1 cellular context compared by ENCODE assay signal in genomic region chr4:6574747-6575502, GRCh38.
TF ChIP-seq lines count a peak whose summit lies in the region.

MAN2B2 (plus strand) TSS chr4:6575189; CDS start chr4:6575211, 22 bp downstream.

TF ChIP-seq in HCT116, 20 proteins besides CTCF, POLR2A, EP300 and RAD21 (continued from another document):
- TF ChIP-seq SRF (IDR thresholded peaks at IDR 0.05; ENCODE audit: low read depth) = no peak
- TF ChIP-seq, protein P1, sequence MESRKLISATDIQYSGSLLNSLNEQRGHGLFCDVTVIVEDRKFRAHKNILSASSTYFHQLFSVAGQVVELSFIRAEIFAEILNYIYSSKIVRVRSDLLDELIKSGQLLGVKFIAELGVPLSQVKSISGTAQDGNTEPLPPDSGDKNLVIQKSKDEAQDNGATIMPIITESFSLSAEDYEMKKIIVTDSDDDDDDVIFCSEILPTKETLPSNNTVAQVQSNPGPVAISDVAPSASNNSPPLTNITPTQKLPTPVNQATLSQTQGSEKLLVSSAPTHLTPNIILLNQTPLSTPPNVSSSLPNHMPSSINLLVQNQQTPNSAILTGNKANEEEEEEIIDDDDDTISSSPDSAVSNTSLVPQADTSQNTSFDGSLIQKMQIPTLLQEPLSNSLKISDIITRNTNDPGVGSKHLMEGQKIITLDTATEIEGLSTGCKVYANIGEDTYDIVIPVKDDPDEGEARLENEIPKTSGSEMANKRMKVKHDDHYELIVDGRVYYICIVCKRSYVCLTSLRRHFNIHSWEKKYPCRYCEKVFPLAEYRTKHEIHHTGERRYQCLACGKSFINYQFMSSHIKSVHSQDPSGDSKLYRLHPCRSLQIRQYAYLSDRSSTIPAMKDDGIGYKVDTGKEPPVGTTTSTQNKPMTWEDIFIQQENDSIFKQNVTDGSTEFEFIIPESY (IDR thresholded peaks at IDR 0.05; ENCODE audit: extremely low read depth, insufficient replicate concordance, low read length) = no peak
